ENCODE assay signal across 26 cellular contexts in the genomic region with DNA sequence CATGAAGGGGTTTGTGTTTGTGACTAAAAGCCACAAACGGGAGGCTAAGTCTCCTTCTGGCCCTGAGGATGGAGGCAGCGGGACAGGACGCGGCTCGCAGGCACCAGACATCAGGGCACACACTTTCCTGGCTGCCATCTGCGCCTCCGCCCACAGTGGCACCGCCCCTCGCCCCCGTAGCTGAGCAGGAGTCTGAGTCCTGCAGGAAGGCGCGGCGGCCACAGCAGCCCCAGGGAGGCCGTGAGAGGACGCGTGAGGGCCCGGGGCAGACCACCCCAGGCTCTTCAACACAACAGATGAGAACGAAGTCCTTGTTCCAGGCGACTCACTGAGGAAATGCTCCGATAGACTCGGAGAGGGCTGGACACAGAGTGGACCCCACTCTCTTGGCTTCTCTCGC. TPM values are rescaled to one million over a fixed set of nuclear protein-coding genes. Genes with fewer than 3 reads are reported as not detected.
"Had no signal": no experiment of that assay in that cellular context is flagged by ENCODE, and none has a peak within 500 bp of the region (broad histone marks: within the 10 kb centered on the region; RNA-seq: fewer than 3 reads in every experiment).

No MANE protein-coding gene starts in this region.

- H3K4me3 ChIP-seq: colonic mucosa, coronary artery, dorsolateral prefrontal cortex, esophagus muscularis mucosa, esophagus squamous epithelium, gastrocnemius medialis, gastroesophageal sphincter, heart left ventricle, heart right ventricle had no signal

- H3K4me1 ChIP-seq: colonic mucosa, esophagus muscularis mucosa, esophagus squamous epithelium, foreskin keratinocyte, gastrocnemius medialis, gastroesophageal sphincter, heart left ventricle, heart right ventricle had no signal

- ATAC-seq: effector memory CD8-positive, alpha-beta T cell; esophagus mucosa; foreskin keratinocyte; gastrocnemius medialis; gastroesophageal sphincter; heart left ventricle; heart right ventricle had no signal

- H3K9me3 ChIP-seq: colonic mucosa, esophagus muscularis mucosa, esophagus squamous epithelium, gastrocnemius medialis, gastroesophageal sphincter, heart left ventricle, heart right ventricle had no signal

- DNase-seq: colonic mucosa; cortex of kidney; dermis blood vessel endothelial cell; dorsolateral prefrontal cortex; effector CD4-positive, alpha-beta T cell; effector CD8-positive, alpha-beta T cell; effector memory CD4-positive, alpha-beta T cell; effector memory CD8-positive, alpha-beta T cell; endodermal cell; erythroblast; esophagus squamous epithelium; foreskin fibroblast; foreskin keratinocyte; foreskin melanocyte; gastrocnemius medialis; glutamatergic neuron; head of caudate nucleus; heart left ventricle; heart right ventricle had no signal

- H3K36me3 ChIP-seq: colonic mucosa, esophagus muscularis mucosa, esophagus squamous epithelium, gastrocnemius medialis, gastroesophageal sphincter, heart left ventricle, heart right ventricle had no signal

- H3K27ac ChIP-seq: colonic mucosa, coronary artery, epithelial cell of prostate, esophagus muscularis mucosa, esophagus squamous epithelium, foreskin keratinocyte, gastrocnemius medialis, gastroesophageal sphincter, heart left ventricle, heart right ventricle had no signal

RNA-seq across cellular contexts. Expression of gene ADGRA1, which starts 6.6 kb away (rescaled TPM):
- polyA plus RNA-seq: endothelial cell of umbilical vein, fibroblast of lung, foreskin keratinocyte had no signal
